In the genomic region with DNA sequence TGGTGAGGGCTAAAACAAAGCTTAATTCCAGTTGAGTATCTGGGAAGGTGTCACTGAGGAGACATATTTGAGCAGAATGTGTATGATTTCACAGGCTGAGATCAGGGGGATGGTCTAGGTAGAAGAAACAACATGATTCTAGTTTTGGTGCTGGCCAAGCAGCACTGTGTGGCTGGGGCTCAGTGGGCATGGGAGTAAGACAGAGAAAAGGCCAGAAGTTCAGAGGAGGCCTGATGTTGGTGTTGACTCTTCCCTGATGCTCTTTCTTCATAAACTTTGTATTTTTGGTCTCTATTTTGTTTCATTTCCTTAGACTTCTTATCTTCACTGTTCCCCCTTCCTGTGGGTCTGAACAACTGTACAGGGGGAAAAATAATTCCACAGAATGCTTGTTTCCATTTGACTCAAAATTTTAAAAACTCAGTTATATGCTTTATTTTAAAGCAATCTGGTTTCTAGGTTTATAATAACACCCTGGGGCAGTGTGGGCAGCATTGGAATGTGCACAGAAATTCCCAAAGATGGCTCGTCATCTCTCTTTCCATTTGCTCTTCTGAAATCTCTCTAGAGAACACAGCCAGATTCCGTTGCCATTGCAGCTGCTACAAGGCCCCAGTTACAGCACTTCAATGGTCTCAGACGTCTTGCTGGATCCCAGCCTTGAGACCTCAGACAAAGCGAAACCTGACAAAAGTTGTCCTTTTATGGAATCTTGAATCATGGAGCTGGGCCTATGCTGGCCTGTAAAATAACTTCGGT, we compare ENCODE assay signal across 14 cellular contexts.
DNase-seq lines count a peak whose midpoint lies in the region; ATAC-seq and TF ChIP-seq lines count a peak whose summit lies in the region.
"Had no signal": no experiment of that assay in that cellular context is flagged by ENCODE, and none has a peak within 500 bp of the region (broad histone marks: within the 10 kb centered on the region; RNA-seq: fewer than 3 reads in every experiment).

No MANE protein-coding gene starts in this region.

- H2AFZ ChIP-seq in GM23248, result peak overlapping the region; percentile 56
- H2AFZ ChIP-seq in PC-9, result no peak overlapping the region

- no peak overlapping the region for H3K27ac Mint-ChIP-seq in CD4-positive, alpha-beta T cell
- H3K27ac Mint-ChIP-seq: dendritic cell treated with granulocyte-macrophage colony-stimulating factor and Interleukin-4, amounts not matched to agents 40 ng/mL and 50 ng/mL, for 4 days had no signal

- CTCF ChIA-PET in BJ (lab: Yijun Ruan, JAX), result interaction anchor here (0.6 kb wide), 1 partner anchor 62 kb away, joined by 4 read pairs; no protein-coding TSS in a partner anchor
- CTCF ChIA-PET in PC-9 (lab: Charles Lee), result no interaction called here
- CTCF ChIA-PET in CD4-positive, alpha-beta T cell (lab: Charles Lee), result no interaction called here

- H3K79me2 ChIP-seq in GM23248 (ENCODE audit: insufficient read depth) (no peaks in the 10 kb centered on the region), PC-9 (ENCODE audit: low read depth) (no peaks in the 10 kb centered on the region)

- no peak for TF ChIP-seq CTCF in BJ (IDR thresholded peaks at IDR 0.05; ENCODE audit: insufficient read depth, low read depth, low read length)
- no peak for TF ChIP-seq CTCF in PC-9 (conservative IDR thresholded peaks at IDR 0.05)
- TF ChIP-seq CTCF in CD4-positive, alpha-beta T cell (IDR thresholded peaks at IDR 0.05), result no peak

- no peaks in the 10 kb centered on the region for H4K20me1 ChIP-seq in GM23248 (ENCODE audit: insufficient read depth)
- H4K20me1 ChIP-seq in PC-9 (ENCODE audit: insufficient read depth), result no peaks in the 10 kb centered on the region

- H3K27me3 ChIP-seq in BJ (ENCODE audit: control insufficient read depth, insufficient read depth, low read length), result peaks cover 6% of the 10 kb centered on the region
- H3K27me3 ChIP-seq in GM23248 (replicated peaks; ENCODE audit: insufficient read depth), result peaks cover 25% of the 10 kb centered on the region
- no peaks in the 10 kb centered on the region for H3K27me3 ChIP-seq in PC-9 (ENCODE audit: insufficient read depth, low read depth)
- no peaks in the 10 kb centered on the region for H3K27me3 ChIP-seq in CD4-positive, alpha-beta T cell (ENCODE audit: control insufficient read depth, insufficient read depth, low read length)

- H3K27me3 Mint-ChIP-seq in CD4-positive, alpha-beta T cell, result no peaks in the 10 kb centered on the region

- H3K4me2 ChIP-seq in GM23248 (ENCODE audit: unreplicated experiment) (no peak overlapping the region), PC-9 (no peak overlapping the region)

- H3K9me3 Mint-ChIP-seq in CD4-positive, alpha-beta T cell, result no peaks in the 10 kb centered on the region
- H3K9me3 Mint-ChIP-seq: dendritic cell treated with granulocyte-macrophage colony-stimulating factor and Interleukin-4, amounts not matched to agents 40 ng/mL and 50 ng/mL, for 4 days had no signal

- H3K9me2 ChIP-seq in GM23248 (ENCODE audit: insufficient read depth) (no peaks in the 10 kb centered on the region), PC-9 (ENCODE audit: insufficient read depth) (no peaks in the 10 kb centered on the region)

- H3K36me3 Mint-ChIP-seq in CD4-positive, alpha-beta T cell (ENCODE audit: low read depth), result peaks cover 83% of the 10 kb centered on the region

- H3K36me3 ChIP-seq in BJ (ENCODE audit: control insufficient read depth, insufficient read depth, low read length) (no peaks in the 10 kb centered on the region), GM23248 (ENCODE audit: low read depth) (no peaks in the 10 kb centered on the region), PC-9 (ENCODE audit: low read depth) (no peaks in the 10 kb centered on the region)

- H3K4me1 Mint-ChIP-seq in CD4-positive, alpha-beta T cell (ENCODE audit: low read depth), result peaks cover 34% of the 10 kb centered on the region

- intact Hi-C loops in PC-9 (cut with micrococcal nuclease; ENCODE audit: unreplicated experiment), result no loop called here
- intact Hi-C loops in CD4-positive, alpha-beta T cell (cut with DNase I, micrococcal nuclease), result no loop called here

- no TSS peak for BruUV-seq in PC-9 (replicated peaks; lab: Mats Ljungman, UMichigan)

- peak overlapping the region; percentile 48 for H3K27ac ChIP-seq in GM23248
- no peak overlapping the region for H3K27ac ChIP-seq in PC-9
- no peak overlapping the region for H3K27ac ChIP-seq in CD4-positive, alpha-beta T cell (ENCODE audit: low read depth, low read length)
- H3K27ac ChIP-seq: foreskin keratinocyte had no signal

- no peak overlapping the region for H3K4me3 ChIP-seq in BJ (ENCODE audit: low read depth, low read length)
- H3K4me3 ChIP-seq in GM23248, result no peak overlapping the region
- no peak overlapping the region for H3K4me3 ChIP-seq in PC-9

- WGBS in GM23248 (ENCODE audit: low coverage in 1 of 2, low lambda C conversion rate in 2 of 2, missing lambda C conversion rate in 2 of 2), 2 experiments, result 58 to 59% methylated on average over 5 of the region's 5 CpGs

- peak; percentile 29 for DNase-seq in BJ (ENCODE audit: low read depth)
- DNase-seq in GM23248, result peak; percentile 74
- peak; percentile 85 for DNase-seq in astrocyte of the hippocampus (ENCODE audit: low read depth, low spot score)
- DNase-seq in myocyte (ENCODE audit: low read depth), result peak; percentile 91
- no peak for DNase-seq in PC-9
- no peak for DNase-seq in CD4-positive, alpha-beta T cell
- no peak for DNase-seq in middle frontal gyrus (ENCODE audit: extremely low spot score, low spot score)
- no peak for DNase-seq in stimulated activated CD4-positive, alpha-beta T cell treated with anti-CD3 and anti-CD28 coated beads, Interleukin-4, amount 100 ng/mL, for 4 hours
- DNase-seq: islet precursor cell, OCI-M1, T-helper 9 cell had no signal

- POLR2A ChIA-PET in BJ (lab: Charles Lee) (no interaction called here), PC-9 (lab: Charles Lee; ENCODE audit: unreplicated experiment) (no interaction called here)
- POLR2A ChIA-PET in CD4-positive, alpha-beta T cell (lab: Charles Lee), result no interaction called here

- no peak for ATAC-seq in CD4-positive, alpha-beta T cell (ENCODE audit: poor library complexity)
- ATAC-seq: foreskin keratinocyte, sciatic nerve had no signal

- 0 out of 2 replicates have a peak, but pooled peaks cover 9% of the 10 kb centered on the region for H3F3A ChIP-seq in GM23248 (ENCODE audit: insufficient read depth)
- H3F3A ChIP-seq in PC-9 (ENCODE audit: insufficient read depth, low read depth), result no peaks in the 10 kb centered on the region

- H3K4me1 ChIP-seq in GM23248 (ENCODE audit: insufficient read depth), result peaks cover 9% of the 10 kb centered on the region
- H3K4me1 ChIP-seq in PC-9 (replicated peaks; ENCODE audit: insufficient read depth), result no peaks in the 10 kb centered on the region
- H3K4me1 ChIP-seq: foreskin keratinocyte had no signal

- no peak overlapping the region for H3K4me3 Mint-ChIP-seq in CD4-positive, alpha-beta T cell
- H3K4me3 Mint-ChIP-seq: dendritic cell treated with granulocyte-macrophage colony-stimulating factor and Interleukin-4, amounts not matched to agents 40 ng/mL and 50 ng/mL, for 4 days had no signal

- in situ Hi-C loops in GM23248 (cut with MboI), result no loop called here

- peak overlapping the region; percentile 1; the same call in 1 of the 2 replicates for H3K9ac ChIP-seq in GM23248

- H3K9me3 ChIP-seq in GM23248 (ENCODE audit: low read depth) (no peaks in the 10 kb centered on the region), PC-9 (ENCODE audit: insufficient read depth, low read depth) (no peaks in the 10 kb centered on the region)
- no peaks in the 10 kb centered on the region for H3K9me3 ChIP-seq in CD4-positive, alpha-beta T cell (ENCODE audit: control insufficient read depth, low read length)

Comparison
In these comparisons a context has a peak if more than half of its experiments do, and no peak if none do; other contexts are left out.
1. DNase-seq: peak in BJ (single experiment), GM23248 (single experiment), astrocyte of the hippocampus (single experiment) and myocyte (single experiment); none in PC-9 (0 of 2), CD4-positive, alpha-beta T cell (0 of 10), middle frontal gyrus (single experiment) and stimulated activated CD4-positive, alpha-beta T cell treated with anti-CD3 and anti-CD28 coated beads, Interleukin-4, amount 100 ng/mL, for 4 hours (0 of 2).